In the genomic region with DNA sequence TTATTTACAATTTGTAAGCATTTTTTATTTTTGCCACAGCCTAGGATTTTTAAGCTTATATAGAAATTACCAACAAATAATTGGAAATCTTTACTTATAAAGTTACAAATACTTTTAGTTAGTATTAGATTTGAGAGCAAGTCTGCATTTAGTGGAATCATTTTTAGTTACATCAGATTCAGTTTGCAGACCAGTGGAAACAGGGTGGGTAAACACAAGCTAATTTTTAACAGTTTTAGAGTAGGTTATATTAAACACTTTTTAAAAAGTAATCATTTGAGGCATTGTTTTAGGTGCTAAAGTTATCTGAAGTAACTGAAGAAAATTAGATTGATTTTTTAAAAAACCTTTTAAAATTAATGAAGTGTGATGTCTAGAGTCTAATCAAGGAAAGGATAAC, we compare ENCODE assay signal across 1 cellular context.
TF ChIP-seq lines count a peak whose summit lies in the region.

No MANE protein-coding gene starts in this region.

TF ChIP-seq in HepG2, 621 proteins besides CTCF, POLR2A, EP300 and RAD21 (continued from another document):
- no peak for TF ChIP-seq SRSF1 (optimal IDR thresholded peaks at IDR 0.05; ENCODE audit: low read depth, low read length)
- TF ChIP-seq POLR2AphosphoS5 (IDR thresholded peaks at IDR 0.05; ENCODE audit: low read depth, low read length) = no peak
- no peak for TF ChIP-seq MTF2 (CRISPR knock-in tag; IDR thresholded peaks at IDR 0.05; ENCODE audit: borderline replicate concordance)
- TF ChIP-seq ZNF496 (CRISPR knock-in tag; IDR thresholded peaks at IDR 0.05; ENCODE audit: insufficient replicate concordance) = no peak
- TF ChIP-seq HNF4G (IDR thresholded peaks at IDR 0.05; ENCODE audit: borderline replicate concordance, low read depth, low read length) = no peak
- TF ChIP-seq HNF4G (CRISPR knock-in tag; IDR thresholded peaks at IDR 0.05; ENCODE audit: borderline replicate concordance, low read depth) = no peak
- TF ChIP-seq HIVEP1 (CRISPR knock-in tag; IDR thresholded peaks at IDR 0.05) = no peak
TF ChIP-seq in HepG2: peak in this region for 0.
